ENCODE assay signal across 11 cellular contexts in genomic region chr6:90537723-90538407, GRCh38. TPM values are rescaled to one million over a fixed set of nuclear protein-coding genes. Genes with fewer than 3 reads are reported as not detected.
DNase-seq lines count a peak whose midpoint lies in the region; ATAC-seq and TF ChIP-seq lines count a peak whose summit lies in the region.
"Had no signal": no experiment of that assay in that cellular context is flagged by ENCODE, and none has a peak within 500 bp of the region (broad histone marks: within the 10 kb centered on the region; RNA-seq: fewer than 3 reads in every experiment).

No MANE protein-coding gene starts in this region.

- peaks cover 12% of the 10 kb centered on the region for H3K4me1 Mint-ChIP-seq in T-helper 17 cell
- peaks cover 32% of the 10 kb centered on the region for H3K4me1 Mint-ChIP-seq in mesothelial cell of epicardium

- H3K27ac Mint-ChIP-seq in T-helper 17 cell = peak overlapping the region; percentile 79
- peak overlapping the region; percentile 45 for H3K27ac Mint-ChIP-seq in mesothelial cell of epicardium

- H3K18ac ChIP-seq in mesendoderm (ENCODE audit: low read length) = no peak overlapping the region

- no peak overlapping the region for H3K4me3 Mint-ChIP-seq in T-helper 17 cell
- H3K4me3 Mint-ChIP-seq in mesothelial cell of epicardium = no peak overlapping the region

- no peak overlapping the region for H3K23ac ChIP-seq in mesendoderm (ENCODE audit: low read length)

- no peak overlapping the region for H3K27ac ChIP-seq in mesendoderm (ENCODE audit: low read depth, low read length)
- H3K27ac ChIP-seq: thoracic aorta had no signal

- H3K79me2 ChIP-seq in mesendoderm (ENCODE audit: control insufficient read depth, insufficient read depth, low read length) = no peaks in the 10 kb centered on the region

- no peak overlapping the region for H2BK15ac ChIP-seq in mesendoderm (replicated peaks; ENCODE audit: low read depth)

- H3K9me3 Mint-ChIP-seq in mesothelial cell of epicardium = no peaks in the 10 kb centered on the region

- H3K36me3 Mint-ChIP-seq in T-helper 17 cell (ENCODE audit: low read depth) = peaks cover 6% of the 10 kb centered on the region
- H3K36me3 Mint-ChIP-seq in mesothelial cell of epicardium = peaks cover 6% of the 10 kb centered on the region

- no peaks in the 10 kb centered on the region for H3K79me1 ChIP-seq in mesendoderm (ENCODE audit: low read length)

- TF ChIP-seq CTCF in GM12864 (IDR thresholded peaks at IDR 0.05; ENCODE audit: low read depth, low read length, missing control alignments) (no peak), mesothelial cell of epicardium (IDR thresholded peaks at IDR 0.05; ENCODE audit: unreplicated experiment) (no peak)

- no peaks in the 10 kb centered on the region for H3K4me1 ChIP-seq in mesendoderm (ENCODE audit: control insufficient read depth, low read depth, low read length)

- H3K36me3 ChIP-seq in mesendoderm (ENCODE audit: control insufficient read depth, insufficient read depth, low read length) = no peaks in the 10 kb centered on the region

- no peak overlapping the region for H3K4me2 ChIP-seq in mesendoderm (ENCODE audit: low read length)

- H3K9ac ChIP-seq in mesendoderm (ENCODE audit: low read length) = no peak overlapping the region

- no peak overlapping the region for H2BK120ac ChIP-seq in mesendoderm (ENCODE audit: low read depth, low read length)

- no peak overlapping the region for H3K4ac ChIP-seq in mesendoderm (ENCODE audit: low read depth, low read length)

- no peak overlapping the region for H4K5ac ChIP-seq in mesendoderm (ENCODE audit: low read length)

- H3K4me3 ChIP-seq in GM12864 (ENCODE audit: low read depth, low read length) = no peak overlapping the region
- H3K4me3 ChIP-seq in mesendoderm (ENCODE audit: low read length) = no peak overlapping the region
- H3K4me3 ChIP-seq: thoracic aorta had no signal

- no peaks in the 10 kb centered on the region for H3K27me3 Mint-ChIP-seq in T-helper 17 cell
- no peaks in the 10 kb centered on the region for H3K27me3 Mint-ChIP-seq in mesothelial cell of epicardium (ENCODE audit: low read depth)

- H3K56ac ChIP-seq in mesendoderm (ENCODE audit: low read length) = no peak overlapping the region

- WGBS in mesendoderm (ENCODE audit: extremely low coverage, insufficient coverage, low lambda C conversion rate) = no CpG with 5 or more reads among the region's 3 CpGs

- DNase-seq in GM12864 (ENCODE audit: low read depth) (peak; percentile 5), T-helper 17 cell (no peak), mesothelial cell of epicardium (ENCODE audit: low spot score in 2 of 2, unreplicated experiment in 2 of 2) (no peak), H4 (ENCODE audit: low spot score) (no peak), mesendoderm (no peak), COR-L47 (lab: John Stamatoyannopoulos, UW) (no peak)
- DNase-seq: activated naive CD4-positive, alpha-beta T cell treated with Interleukin-2 at 50 U/mL for 16 hours; NCI-H2171 treated with DMSO at 0.1 percent for 48 hours had no signal

- no peak overlapping the region for H2BK5ac ChIP-seq in mesendoderm (ENCODE audit: low read length)

- no peaks in the 10 kb centered on the region for H3K9me3 ChIP-seq in T-helper 17 cell (ENCODE audit: control insufficient read depth, low read length, poor library complexity, severe bottlenecking)
- H3K9me3 ChIP-seq: thoracic aorta had no signal

- peak; percentile 80 for ATAC-seq in HG02884 (IDR thresholded peaks at IDR 0.05; ENCODE audit: unreplicated experiment)
- peak; percentile 21 for ATAC-seq in T-helper 17 cell
- no peak for ATAC-seq in HG03521 (IDR thresholded peaks at IDR 0.05; ENCODE audit: unreplicated experiment)

- no peaks in the 10 kb centered on the region for H3K27me3 ChIP-seq in mesendoderm (ENCODE audit: insufficient read depth, low read length, poor library complexity)

- no peak overlapping the region for H2AK5ac ChIP-seq in mesendoderm (ENCODE audit: low read length)

- H4K8ac ChIP-seq in mesendoderm (ENCODE audit: low read depth, low read length) = no peak overlapping the region

RNA-seq across cellular contexts. Expression of gene MAP3K7, which starts 49.0 kb away (rescaled TPM):
- 10 to 100 TPM; 16.0 to 16.6 TPM for total RNA-seq in T-helper 17 cell
- 34.7 to 35.9 TPM (median 35.6 TPM) in 3 replicates for total RNA-seq in mesothelial cell of epicardium
- 13.9 and 18.3 TPM in 2 replicates for total RNA-seq in H4 (2014; rRNA removed; shearing (Covaris generic))
- 27.5 TPM for polyA plus RNA-seq in mesendoderm (2013, experiment 1 of 2)
- polyA plus RNA-seq in mesendoderm (2013, experiment 2 of 2) = 27.8 TPM
